ENCODE assay signal across 8 cellular contexts in the genomic region with DNA sequence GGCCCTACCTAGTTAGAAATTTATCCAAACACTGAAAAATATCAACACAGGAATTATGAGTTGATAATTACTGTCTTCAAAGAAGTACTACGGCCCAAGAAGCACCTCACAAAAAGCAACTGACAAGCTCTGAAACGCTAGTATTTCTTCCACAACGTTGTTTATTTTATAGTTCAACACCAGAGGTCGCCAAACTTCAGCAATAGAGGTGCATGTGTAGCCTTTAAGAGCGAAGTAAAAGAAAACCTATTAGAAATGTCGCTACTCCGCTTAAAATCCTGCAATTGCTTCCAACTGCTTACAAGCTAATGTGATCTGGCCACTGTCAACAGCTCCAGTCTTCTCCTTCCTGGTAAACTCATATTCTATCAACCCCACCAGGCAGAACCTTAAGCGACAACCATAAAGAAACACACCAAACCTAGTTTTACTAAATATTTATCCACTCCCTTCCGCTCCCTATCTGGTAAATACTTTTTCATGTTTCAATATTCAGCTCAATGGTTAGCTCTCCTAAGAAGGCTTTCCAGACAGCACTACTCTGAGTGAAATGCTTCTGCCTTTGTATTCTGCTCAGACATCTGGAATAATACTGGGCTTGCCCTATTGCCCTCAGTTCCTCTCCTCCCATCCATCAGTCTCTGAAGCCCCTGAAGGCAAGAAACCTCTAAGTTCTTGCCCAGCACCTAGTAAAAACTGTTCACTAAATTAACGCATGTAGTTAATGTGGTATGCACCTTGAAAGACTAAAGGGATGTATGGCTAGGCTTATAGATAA.
DNase-seq lines count a peak whose midpoint lies in the region; ATAC-seq, FAIRE-seq and TF ChIP-seq lines count a peak whose summit lies in the region.

No MANE protein-coding gene starts in this region.

- no peak overlapping the region for H2AFZ ChIP-seq in MM.1S (ENCODE audit: low read length)

- H3K4me3 ChIP-seq in MM.1S (ENCODE audit: low read length) (no peak overlapping the region), cardiac fibroblast (replicated peaks in 1 of 2; ENCODE audit: low read depth in 2 of 2, low read length in 2 of 2) (no peak overlapping the region)

- no peak overlapping the region for H3K4me2 ChIP-seq in MM.1S (ENCODE audit: low read depth, low read length)

- no peaks in the 10 kb centered on the region for H3K36me3 ChIP-seq in MM.1S (replicated peaks; ENCODE audit: insufficient read depth, low read length)

- no peaks in the 10 kb centered on the region for H3K27me3 ChIP-seq in MM.1S (replicated peaks; ENCODE audit: insufficient read depth, low read length)

- no peaks in the 10 kb centered on the region for H3K9me2 ChIP-seq in MM.1S (replicated peaks; ENCODE audit: insufficient read depth, low read length)

- TF ChIP-seq CTCF in MM.1S (IDR thresholded peaks at IDR 0.05; ENCODE audit: low read length) (peak; percentile 78), cardiac fibroblast (IDR thresholded peaks at IDR 0.05; ENCODE audit: low read depth, low read length) (peak; percentile 65)

- H3K9me3 ChIP-seq in MM.1S (replicated peaks; ENCODE audit: insufficient read depth, low read length) = no peaks in the 10 kb centered on the region

- H3K27ac ChIP-seq in MM.1S (ENCODE audit: low read length) = no peak overlapping the region

- ATAC-seq in GM18867 (IDR thresholded peaks at IDR 0.05; ENCODE audit: unreplicated experiment) = no peak

- no peaks in the 10 kb centered on the region for H4K20me1 ChIP-seq in MM.1S (ENCODE audit: insufficient read depth, low read length)

- no peak overlapping the region for H3K9ac ChIP-seq in MM.1S (ENCODE audit: low read length)

- no peaks in the 10 kb centered on the region for H3K79me2 ChIP-seq in MM.1S (ENCODE audit: low read length)

- H3K4me1 ChIP-seq in MM.1S (ENCODE audit: low read length) = no peaks in the 10 kb centered on the region

- FAIRE-seq in GM18507 (lab: Jason Lieb, UNC) = peak; percentile 92

- no peaks in the 10 kb centered on the region for H3F3A ChIP-seq in MM.1S (ENCODE audit: insufficient read depth, low read length)

- DNase-seq in Ammon's horn (ENCODE audit: low spot score) (peak; percentile 83), GM18507 (ENCODE audit: extremely low spot score, insufficient read length, low read depth) (no peak), MM.1S (peak; percentile 64), SK-N-DZ (ENCODE audit: low spot score) (peak; percentile 70), cardiac fibroblast (ENCODE audit: low read depth in 2 of 2) (peak; percentile 87 to 88), kidney glomerular epithelial cell (lab: John Stamatoyannopoulos, UW) (peak; percentile 62)
- peak; percentile 12 for DNase-seq in stimulated activated CD8-positive, alpha-beta memory T cell treated with anti-CD3 and anti-CD28 coated beads, Interleukin-12 subunit alpha, Interleukin-12 subunit beta, amount 100 ng/mL, for 1 hour (ENCODE audit: low read depth)
